In the genomic region with DNA sequence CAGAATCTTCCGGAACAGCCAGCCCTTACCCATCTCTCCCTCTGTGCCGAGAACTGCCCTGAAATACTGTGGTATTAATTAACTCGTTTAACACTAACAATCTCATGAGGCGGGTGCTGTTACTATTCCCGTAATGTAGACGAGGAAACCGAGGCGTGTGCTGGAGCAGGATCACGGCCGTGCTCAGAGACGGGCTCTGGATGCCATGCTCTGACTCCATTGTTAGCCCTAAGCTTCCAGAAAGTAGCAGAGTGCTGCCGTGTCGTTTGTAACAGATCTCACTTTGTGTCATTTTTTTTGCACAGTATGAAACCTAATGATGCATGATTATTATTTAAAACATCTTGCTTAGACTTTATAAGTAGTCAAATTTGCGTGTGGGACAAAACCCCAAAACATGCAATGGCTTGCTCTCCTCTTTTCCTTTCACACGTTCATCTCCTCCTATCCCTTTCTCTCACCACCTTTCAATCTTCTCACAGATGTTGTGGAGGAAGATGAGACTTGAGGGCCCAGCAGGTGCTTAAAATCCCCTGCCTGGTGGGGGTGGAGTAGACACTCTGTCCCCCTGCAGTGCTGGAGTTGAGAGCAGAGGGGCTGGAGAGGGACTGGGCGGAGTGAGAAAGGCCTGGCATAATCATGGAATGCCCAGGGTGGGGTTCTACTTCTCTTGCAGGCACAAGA, we compare ENCODE assay signal across 8 cellular contexts.
DNase-seq lines count a peak whose midpoint lies in the region; ATAC-seq and TF ChIP-seq lines count a peak whose summit lies in the region.

No MANE protein-coding gene starts in this region.

- no peaks in the 10 kb centered on the region for H3K9me3 ChIP-seq in neutrophil

- peak; percentile 21 for ATAC-seq in HG02852 (IDR thresholded peaks at IDR 0.05; ENCODE audit: unreplicated experiment)

- DNase-seq in GM13976 (ENCODE audit: low spot score), result peak; percentile 40
- DNase-seq in RKO (ENCODE audit: low spot score), result peak; percentile 62
- DNase-seq in epithelial cell of prostate (ENCODE audit: low read depth, low spot score), result no peak
- DNase-seq in activated CD4-positive, CD25-positive, alpha-beta regulatory T cell (lab: John Stamatoyannopoulos, UW), result no peak
- DNase-seq in hippocampal formation (lab: John Stamatoyannopoulos, UW), result no peak
- DNase-seq in epidermal melanocyte (ENCODE audit: insufficient read length, low spot score), result no peak

- H3K27me3 ChIP-seq in neutrophil, result no peaks in the 10 kb centered on the region

- H3K36me3 ChIP-seq in neutrophil, result peaks cover 10% of the 10 kb centered on the region

- TF ChIP-seq CTCF in GM13976 (IDR thresholded peaks at IDR 0.05; ENCODE audit: borderline replicate concordance, control extremely low read depth, extremely low read depth, insufficient read depth, missing control alignments) (no peak), neutrophil (IDR thresholded peaks at IDR 0.05) (no peak)

- peaks cover 53 to 54% of the 10 kb centered on the region in 2 experiments for H3K4me1 ChIP-seq in neutrophil (ENCODE audit: control insufficient read depth in 1 of 2, insufficient read depth in 1 of 2, low read depth in 1 of 2, low read length in 1 of 2)

- in situ Hi-C loops in GM13976 (cut with MboI; ENCODE audit: low sequenced_read_pairs, unreplicated experiment), result no loop called here

- H3K27ac ChIP-seq in epithelial cell of prostate (peak overlapping the region; percentile 81), neutrophil (peak overlapping the region; percentile 92)

- peak overlapping the region; percentile 89 to 90 for H3K4me3 ChIP-seq in neutrophil (ENCODE audit: low read depth in 1 of 2, low read length in 1 of 2)

Comparison
In these comparisons a context has a peak if more than half of its experiments do, and no peak if none do; other contexts are left out.
1. DNase-seq: peak in GM13976 (single experiment) and RKO (single experiment); none in epithelial cell of prostate (single experiment), activated CD4-positive, CD25-positive, alpha-beta regulatory T cell (0 of 4), hippocampal formation (0 of 2) and epidermal melanocyte (single experiment).